Comparison of ENCODE assay signal across 2 cellular contexts in genomic region chr19:43188092-43188491, GRCh38.
TF ChIP-seq lines count a peak whose summit lies in the region.

No MANE protein-coding gene starts in this region.

TF ChIP-seq in HCT116, 20 proteins besides CTCF, POLR2A, EP300 and RAD21:
- TF ChIP-seq MAX (IDR thresholded peaks at IDR 0.05) = peak; percentile 51; the same call in 1 of the 2 replicates

TF ChIP-seq in K562, 482 proteins besides CTCF, POLR2A, EP300 and RAD21:
- peak; percentile 23; the same call in 1 of the 2 replicates for TF ChIP-seq SMC3 (conservative IDR thresholded peaks at IDR 0.05; ENCODE audit: insufficient read depth, low read depth, low read length)
